In genomic region chr3:42803800-42804112, GRCh38 we compare ENCODE assay signal across 8 cellular contexts. TPM values are rescaled to one million over a fixed set of nuclear protein-coding genes. Genes with fewer than 3 reads are reported as not detected.
DNase-seq lines count a peak whose midpoint lies in the region; ATAC-seq, FAIRE-seq and TF ChIP-seq lines count a peak whose summit lies in the region.

No MANE protein-coding gene starts in this region.

- peak overlapping the region; percentile 67 for H3K4me3 ChIP-seq in AG09309 (ENCODE audit: control insufficient read depth, low read depth, low read length)
- peak overlapping the region; percentile 86 to 94 (median 86) for H3K4me3 ChIP-seq in mammary epithelial cell (replicated peaks in 1 of 3; ENCODE audit: insufficient read depth in 1 of 3, low read depth in 2 of 3, low read length in 3 of 3)

- dilution Hi-C loops in mammary epithelial cell (cut with HindIII; ENCODE audit: low sequenced_read_pairs): no loop called here

- H3K36me3 ChIP-seq in mammary epithelial cell (ENCODE audit: insufficient read depth, low read length): no peaks in the 10 kb centered on the region

- ATAC-seq in HG03025 (IDR thresholded peaks at IDR 0.05; ENCODE audit: low FRiP score, unreplicated experiment): peak; percentile 36
- peak; percentile 27 to 33 for ATAC-seq in stimulated activated naive B cell treated with anti-CD40 and anti-IgM and Interleukin-4, amounts not matched to agents 10 μg/mL and 1 μg/mL and 100 μg/mL, for 72 hours (replicated peaks)

- FAIRE-seq in GM18507 (lab: Jason Lieb, UNC): no peak

- intact Hi-C loops in mammary epithelial cell (cut with micrococcal nuclease): loop anchor here (2.0 kb wide), 2 partner anchors 19 to 27 kb away; no protein-coding TSS in a partner anchor

- H3K9me3 ChIP-seq in mammary epithelial cell (replicated peaks; ENCODE audit: insufficient read depth, low read length): no peaks in the 10 kb centered on the region

- CTCF ChIA-PET in mammary epithelial cell (lab: Charles Lee; ENCODE audit: low non-redundant PET): no interaction called here

- DNase-seq in AG09309 (ENCODE audit: low read depth) (no peak), GM18507 (ENCODE audit: extremely low spot score, insufficient read length, low read depth) (peak; percentile 2), RPMI8226 (peak; percentile 61), mammary epithelial cell (no peak), left kidney (ENCODE audit: low read depth, low spot score) (peak; percentile 83), NCI-H226 (no peak)
- DNase-seq in stimulated activated naive B cell treated with anti-CD40 and anti-IgM and Interleukin-4, amounts not matched to agents 10 μg/mL and 1 μg/mL and 100 μg/mL, for 72 hours: no peak

- in situ Hi-C loops in mammary epithelial cell (cut with MboI; ENCODE audit: low sequenced_read_pairs in 2 of 2): no loop called here

- peak overlapping the region; percentile 93 for H3K4me2 ChIP-seq in mammary epithelial cell (ENCODE audit: insufficient read depth, low read depth, low read length)

- no peak for TF ChIP-seq CTCF in AG09309 (IDR thresholded peaks at IDR 0.05; ENCODE audit: control insufficient read depth, insufficient read depth, low read depth, low read length, missing control alignments)
- TF ChIP-seq CTCF in mammary epithelial cell (conservative IDR thresholded peaks at IDR 0.05 in 1 of 2, IDR thresholded peaks at IDR 0.05 in 1 of 2; ENCODE audit: extremely low read depth in 1 of 2, insufficient read depth in 1 of 2, low read depth in 1 of 2, low read length in 2 of 2): no peak

- BruUV-seq in mammary epithelial cell (replicated peaks; lab: Mats Ljungman, UMichigan): no TSS peak

- H3K27me3 Mint-ChIP-seq in stimulated activated naive B cell treated with anti-CD40 and anti-IgM and Interleukin-4, amounts not matched to agents 10 μg/mL and 1 μg/mL and 100 μg/mL, for 72 hours: peaks cover 21 to 22% of the 10 kb centered on the region in 2 donors

- H4K20me1 ChIP-seq in mammary epithelial cell (ENCODE audit: insufficient read depth, low read length): no peaks in the 10 kb centered on the region

- peak overlapping the region; percentile 97 for H3K9ac ChIP-seq in mammary epithelial cell (ENCODE audit: insufficient read depth, low read length)

- no peaks in the 10 kb centered on the region for H3K27me3 ChIP-seq in mammary epithelial cell (ENCODE audit: insufficient read depth, low read length)

- peak overlapping the region; percentile 98 for H2AFZ ChIP-seq in mammary epithelial cell (ENCODE audit: low read depth, low read length)

- 0% methylated on average over 2 of the region's 21 CpGs for WGBS in mammary epithelial cell (ENCODE audit: low coverage, missing lambda C conversion rate)

- peak overlapping the region; percentile 89 for H3K27ac Mint-ChIP-seq in stimulated activated naive B cell treated with anti-CD40 and anti-IgM and Interleukin-4, amounts not matched to agents 10 μg/mL and 1 μg/mL and 100 μg/mL, for 72 hours

- peaks cover 17 to 33% of the 10 kb centered on the region in 2 donors for H3K4me1 Mint-ChIP-seq in stimulated activated naive B cell treated with anti-CD40 and anti-IgM and Interleukin-4, amounts not matched to agents 10 μg/mL and 1 μg/mL and 100 μg/mL, for 72 hours

- peak overlapping the region; percentile 93 for H3K27ac ChIP-seq in mammary epithelial cell (ENCODE audit: insufficient read depth, low read depth, low read length)

- peak overlapping the region; percentile 87 to 89 for H3K4me3 Mint-ChIP-seq in stimulated activated naive B cell treated with anti-CD40 and anti-IgM and Interleukin-4, amounts not matched to agents 10 μg/mL and 1 μg/mL and 100 μg/mL, for 72 hours

- H3K9me3 Mint-ChIP-seq in stimulated activated naive B cell treated with anti-CD40 and anti-IgM and Interleukin-4, amounts not matched to agents 10 μg/mL and 1 μg/mL and 100 μg/mL, for 72 hours: no peaks in the 10 kb centered on the region

- peaks cover 2 to 10% of the 10 kb centered on the region in 2 donors for H3K36me3 Mint-ChIP-seq in stimulated activated naive B cell treated with anti-CD40 and anti-IgM and Interleukin-4, amounts not matched to agents 10 μg/mL and 1 μg/mL and 100 μg/mL, for 72 hours

- peaks cover 14% of the 10 kb centered on the region for H3K4me1 ChIP-seq in mammary epithelial cell (ENCODE audit: insufficient read depth, low read length)

- H3K79me2 ChIP-seq in mammary epithelial cell (ENCODE audit: insufficient read depth, low read length): peaks cover 52% of the 10 kb centered on the region

RNA-seq across cellular contexts. Expression of gene HIGD1A, which starts 0.5 kb away (rescaled TPM):
- 100 to 1,000 TPM; 139 to 165 TPM for total RNA-seq in mammary epithelial cell
- polyA plus RNA-seq in mammary epithelial cell: 170 TPM
- polyA minus RNA-seq in mammary epithelial cell: 31.3 TPM

RNA-seq across cellular contexts. Expression of gene ACKR2, which starts 5.5 kb away (rescaled TPM):
- under 1 TPM; 0.52 to 0.67 TPM for total RNA-seq in mammary epithelial cell
- 0.19 TPM for polyA plus RNA-seq in mammary epithelial cell
- not detected for polyA minus RNA-seq in mammary epithelial cell

RNA-seq across cellular contexts. Expression of gene CCDC13, which starts 30.7 kb away (rescaled TPM):
- total RNA-seq in mammary epithelial cell: under 1 TPM; 0.49 to 0.50 TPM
- polyA plus RNA-seq in mammary epithelial cell: 0.15 TPM
- polyA minus RNA-seq in mammary epithelial cell: not detected

Comparison
In these comparisons a context has a peak if more than half of its experiments do, and no peak if none do; other contexts are left out.
1. DNase-seq: peak in GM18507 (single experiment), RPMI8226 (single experiment) and left kidney (single experiment); none in AG09309 (single experiment), mammary epithelial cell (single experiment), stimulated activated naive B cell treated with anti-CD40 and anti-IgM and Interleukin-4, amounts not matched to agents 10 μg/mL and 1 μg/mL and 100 μg/mL, for 72 hours (single experiment) and NCI-H226 (single experiment).